ENCODE assay signal across 8 cellular contexts in genomic region chr5:36878421-36879088, GRCh38. TPM values are rescaled to one million over a fixed set of nuclear protein-coding genes. Genes with fewer than 3 reads are reported as not detected.
DNase-seq lines count a peak whose midpoint lies in the region; ATAC-seq, FAIRE-seq and TF ChIP-seq lines count a peak whose summit lies in the region.

No MANE protein-coding gene starts in this region.

- H3K4me1 ChIP-seq in mesodermal cell (ENCODE audit: control insufficient read depth, insufficient read depth, low read length, poor library complexity, severe bottlenecking) (peaks cover 4% of the 10 kb centered on the region), vagina (peaks cover 73% of the 10 kb centered on the region)

- H3K27ac ChIP-seq in mesodermal cell (ENCODE audit: low read depth, low read length, severe bottlenecking) = peak overlapping the region; percentile 47
- H3K27ac ChIP-seq in vagina = peak overlapping the region; percentile 99

- TF ChIP-seq POLR2A in vagina (IDR thresholded peaks at IDR 0.05) = no peak

- H3K9me3 ChIP-seq in mesodermal cell (ENCODE audit: control insufficient read depth, low read length) (no peaks in the 10 kb centered on the region), vagina (no peaks in the 10 kb centered on the region)

- DNase-seq in AG04449 (ENCODE audit: low read depth, low spot score) (no peak), GM18507 (ENCODE audit: extremely low spot score, insufficient read length, low read depth) (no peak), OCI-M1 (lab: John Stamatoyannopoulos, UW) (peak; percentile 57), dedifferentiated amniotic fluid mesenchymal stem cell (ENCODE audit: extremely low spot score) (peak; percentile 39), vagina (ENCODE audit: extremely low spot score in 2 of 2) (no peak)
- no peak for DNase-seq in NK-92 treated with Interleukin-12 subunit alpha and Interleukin-12 subunit beta, amount 100 ng/mL, for 24 hours (lab: John Stamatoyannopoulos, UW)

- CTCF ChIA-PET in AG04449 (lab: Yijun Ruan, JAX) = interaction anchor here (1.5 to 6.1 kb wide), 3 partner anchors 8 to 68 kb away, joined by 3 to 46 read pairs (median 28); no protein-coding TSS in a partner anchor

- H3K36me3 ChIP-seq in mesodermal cell (ENCODE audit: control insufficient read depth, insufficient read depth, low read length) = no peaks in the 10 kb centered on the region
- H3K36me3 ChIP-seq in vagina = no peaks in the 10 kb centered on the region

- ATAC-seq in HG02763 (IDR thresholded peaks at IDR 0.05; ENCODE audit: unreplicated experiment) = no peak

- POLR2A ChIA-PET in AG04449 (lab: Yijun Ruan, JAX) = no interaction called here

- WGBS in mesodermal cell (ENCODE audit: insufficient coverage in 2 of 2), 2 experiments = 0% methylated on average over 6 to 7 of the region's 15 CpGs

- H3K4me3 ChIP-seq in AG04449 (ENCODE audit: low read depth, low read length) (peak overlapping the region; percentile 75), mesodermal cell (ENCODE audit: extremely low read depth, insufficient read depth, low read length, poor library complexity, severe bottlenecking) (peak overlapping the region; percentile 94), vagina (peak overlapping the region; percentile 83 to 98)

- no peak for TF ChIP-seq CTCF in AG04449 (IDR thresholded peaks at IDR 0.05; ENCODE audit: insufficient read depth, low read length, missing control alignments)
- TF ChIP-seq CTCF in vagina (IDR thresholded peaks at IDR 0.05) = no peak

- intact Hi-C loops in vagina (cut with DNase I) = no loop called here

- peak; percentile 45 for FAIRE-seq in GM18507 (lab: Jason Lieb, UNC)

- no peaks in the 10 kb centered on the region for H3K27me3 ChIP-seq in vagina

RNA-seq across cellular contexts. Expression of gene NIPBL, which starts 2.0 kb away (rescaled TPM):
- polyA plus RNA-seq in mesodermal cell (2013, experiment 1 of 2) = 49.0 TPM
- polyA plus RNA-seq in mesodermal cell (2013, experiment 2 of 2) = 39.9 TPM
- total RNA-seq in vagina = 67.8 TPM

Comparison
In these comparisons a context has a peak if more than half of its experiments do, and no peak if none do; other contexts are left out.
1. DNase-seq: peak in OCI-M1 (single experiment) and dedifferentiated amniotic fluid mesenchymal stem cell (single experiment); none in AG04449 (single experiment), GM18507 (single experiment), vagina (0 of 2) and NK-92 treated with Interleukin-12 subunit alpha and Interleukin-12 subunit beta, amount 100 ng/mL, for 24 hours (single experiment).
2. Peak in every context shown above with its lines, with median percentiles within 50 percentile points of each other: H3K4me3 ChIP-seq.